ENCODE assay signal across 17 cellular contexts in genomic region chr11:75793966-75794365, GRCh38.
"Had no signal": no experiment of that assay in that cellular context is flagged by ENCODE, and none has a peak within 500 bp of the region (broad histone marks: within the 10 kb centered on the region; RNA-seq: fewer than 3 reads in every experiment).

No MANE protein-coding gene starts in this region.

- DNase-seq: activated CD4-positive, alpha-beta T cell treated with anti-CD3 and anti-CD28 coated beads for 36 hours; activated CD8-positive, alpha-beta memory T cell treated with anti-CD3 and anti-CD28 coated beads, Interleukin-2, amount 50 U/mL, for 4 hours; activated CD8-positive, alpha-beta T cell treated with anti-CD3 and anti-CD28 coated beads for 36 hours; activated gamma-delta T cell treated with Interleukin-2 at 50 U/mL for 16 hours; activated naive CD8-positive, alpha-beta T cell treated with anti-CD3 and anti-CD28 coated beads for 36 hours; activated T-cell treated with anti-CD3 and anti-CD28 coated beads, Interleukin-2, amount 50 U/mL, for 72 hours; anterior cingulate cortex; effector CD8-positive, alpha-beta T cell; islet precursor cell; ovary; retina; T-cell; T1000 had no signal

- H3K4me2 ChIP-seq: smooth muscle cell had no signal

- H3K36me3 ChIP-seq: ovary, tibial nerve had no signal

- H3K4me1 ChIP-seq: tibial nerve had no signal

- H3K9me3 ChIP-seq: ovary, tibial nerve had no signal

- H3K27ac ChIP-seq: coronary artery, ovary, tibial nerve, VCaP had no signal

- H3K4me3 ChIP-seq: coronary artery, ovary, smooth muscle cell, tibial nerve had no signal

- H3K27me3 ChIP-seq: ovary, tibial nerve had no signal
